In the genomic region with DNA sequence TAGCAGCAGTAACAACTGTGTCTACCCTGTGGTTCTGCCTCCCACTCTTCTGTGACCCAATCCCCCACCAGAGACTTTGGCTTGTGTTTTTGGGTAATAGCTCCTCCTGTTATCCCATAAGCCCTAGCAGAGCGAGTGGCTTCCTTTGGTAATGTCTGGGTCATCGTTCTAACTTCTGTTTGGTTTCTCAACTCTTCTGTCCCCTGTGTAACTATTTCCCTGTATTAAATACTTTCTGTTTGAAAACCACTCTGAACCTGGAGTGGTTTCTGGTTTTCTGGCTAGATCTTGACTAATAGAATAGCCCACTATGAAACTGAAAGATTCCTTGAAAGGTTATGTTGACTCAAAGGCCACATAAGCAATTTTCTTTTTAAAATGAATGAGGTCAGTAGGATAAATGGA, we compare ENCODE assay signal across 21 cellular contexts.
A peak's percentile ranks its signal among the peaks of the same experiment; 100 is the strongest.
DNase-seq lines count a peak whose midpoint lies in the region; ATAC-seq and TF ChIP-seq lines count a peak whose summit lies in the region.
"Had no signal": no experiment of that assay in that cellular context is flagged by ENCODE, and none has a peak within 500 bp of the region (broad histone marks: within the 10 kb centered on the region; RNA-seq: fewer than 3 reads in every experiment).

No MANE protein-coding gene starts in this region.

- H3K9ac ChIP-seq in KMS-11 = no peak overlapping the region

- H3K4me1 ChIP-seq in KMS-11 (ENCODE audit: low read depth, poor library complexity, severe bottlenecking) = peaks cover 16% of the 10 kb centered on the region
- no peaks in the 10 kb centered on the region for H3K4me1 ChIP-seq in gastroesophageal sphincter
- H3K4me1 ChIP-seq in vagina = no peaks in the 10 kb centered on the region

- H3K36me3 Mint-ChIP-seq in activated CD8-positive, alpha-beta T cell treated with anti-CD3 and anti-CD28 coated beads for 36 hours (ENCODE audit: low read depth) = no peaks in the 10 kb centered on the region
- H3K36me3 Mint-ChIP-seq in activated CD8-positive, alpha-beta T cell treated with anti-CD3 and anti-CD28 coated beads, Interleukin-2, amount 10 ng/mL, durations not matched to agents 7 days and 5 days (ENCODE audit: low read depth) = no peaks in the 10 kb centered on the region
- H3K36me3 Mint-ChIP-seq in stimulated activated naive CD8-positive, alpha-beta T cell treated with anti-CD3 and anti-CD28 coated beads, Interleukin-15, Interleukin-2, amounts not matched to agents 100 ng/mL and 50 ng/mL, for 24 hours (ENCODE audit: low read depth) = no peaks in the 10 kb centered on the region

- H3K4me3 ChIP-seq in KMS-11 (IDR thresholded peaks at IDR 0.05; ENCODE audit: insufficient read depth, low read depth, low read length) (no peak overlapping the region), gastroesophageal sphincter (no peak overlapping the region), vagina (no peak overlapping the region)
- H3K4me3 ChIP-seq: heart left ventricle, MG63, tibial nerve had no signal

- peak overlapping the region; percentile 72 for H3K4me2 ChIP-seq in KMS-11

- 82 to 89% methylated on average over 2 of the region's 2 CpGs for WGBS in gastroesophageal sphincter (ENCODE audit: low coverage in 1 of 2), 2 donors

- H3K27me3 ChIP-seq in KMS-11 (ENCODE audit: insufficient read depth, low read depth) (no peaks in the 10 kb centered on the region), gastroesophageal sphincter (no peaks in the 10 kb centered on the region), vagina (no peaks in the 10 kb centered on the region)
- H3K27me3 ChIP-seq: BE2C, heart left ventricle, MG63, neutrophil, tibial nerve had no signal

- H3K27ac Mint-ChIP-seq in activated CD8-positive, alpha-beta T cell treated with anti-CD3 and anti-CD28 coated beads for 36 hours = no peak overlapping the region
- H3K27ac Mint-ChIP-seq in activated CD8-positive, alpha-beta T cell treated with anti-CD3 and anti-CD28 coated beads, Interleukin-2, amount 10 ng/mL, durations not matched to agents 7 days and 5 days = no peak overlapping the region
- H3K27ac Mint-ChIP-seq in stimulated activated naive CD8-positive, alpha-beta T cell treated with anti-CD3 and anti-CD28 coated beads, Interleukin-15, Interleukin-2, amounts not matched to agents 100 ng/mL and 50 ng/mL, for 24 hours = peak overlapping the region; percentile 79

- intact Hi-C loops in activated CD8-positive, alpha-beta T cell treated with anti-CD3 and anti-CD28 coated beads for 36 hours (cut with micrococcal nuclease) = no loop called here
- intact Hi-C loops in vagina (cut with DNase I) = no loop called here

- no peaks in the 10 kb centered on the region for H3K79me2 ChIP-seq in KMS-11 (ENCODE audit: insufficient read depth, low read depth)

- no peak for TF ChIP-seq EP300 in gastroesophageal sphincter (IDR thresholded peaks at IDR 0.05)

- POLR2A ChIA-PET in activated CD8-positive, alpha-beta T cell treated with anti-CD3 and anti-CD28 coated beads for 36 hours (lab: Charles Lee) = no interaction called here
- POLR2A ChIA-PET in activated CD8-positive, alpha-beta T cell treated with anti-CD3 and anti-CD28 coated beads, Interleukin-2, amount 10 ng/mL, durations not matched to agents 7 days and 5 days (lab: Charles Lee) = no interaction called here

- no peaks in the 10 kb centered on the region for H3K36me3 ChIP-seq in KMS-11 (ENCODE audit: insufficient read depth)
- H3K36me3 ChIP-seq in gastroesophageal sphincter = no peaks in the 10 kb centered on the region
- H3K36me3 ChIP-seq in vagina = no peaks in the 10 kb centered on the region
- H3K36me3 ChIP-seq: BE2C, heart left ventricle, MG63, neutrophil, tibial nerve had no signal

- no peaks in the 10 kb centered on the region for H3K9me3 Mint-ChIP-seq in activated CD8-positive, alpha-beta T cell treated with anti-CD3 and anti-CD28 coated beads for 36 hours
- H3K9me3 Mint-ChIP-seq in activated CD8-positive, alpha-beta T cell treated with anti-CD3 and anti-CD28 coated beads, Interleukin-2, amount 10 ng/mL, durations not matched to agents 7 days and 5 days (ENCODE audit: insufficient read depth) = no peaks in the 10 kb centered on the region
- no peaks in the 10 kb centered on the region for H3K9me3 Mint-ChIP-seq in stimulated activated naive CD8-positive, alpha-beta T cell treated with anti-CD3 and anti-CD28 coated beads, Interleukin-15, Interleukin-2, amounts not matched to agents 100 ng/mL and 50 ng/mL, for 24 hours

- H3K27me3 Mint-ChIP-seq in activated CD8-positive, alpha-beta T cell treated with anti-CD3 and anti-CD28 coated beads for 36 hours = no peaks in the 10 kb centered on the region
- no peaks in the 10 kb centered on the region for H3K27me3 Mint-ChIP-seq in activated CD8-positive, alpha-beta T cell treated with anti-CD3 and anti-CD28 coated beads, Interleukin-2, amount 10 ng/mL, durations not matched to agents 7 days and 5 days (ENCODE audit: low read depth)
- peaks cover 6% of the 10 kb centered on the region for H3K27me3 Mint-ChIP-seq in stimulated activated naive CD8-positive, alpha-beta T cell treated with anti-CD3 and anti-CD28 coated beads, Interleukin-15, Interleukin-2, amounts not matched to agents 100 ng/mL and 50 ng/mL, for 24 hours

- no peak overlapping the region for H3K4me3 Mint-ChIP-seq in activated CD8-positive, alpha-beta T cell treated with anti-CD3 and anti-CD28 coated beads for 36 hours
- H3K4me3 Mint-ChIP-seq in activated CD8-positive, alpha-beta T cell treated with anti-CD3 and anti-CD28 coated beads, Interleukin-2, amount 10 ng/mL, durations not matched to agents 7 days and 5 days = no peak overlapping the region
- H3K4me3 Mint-ChIP-seq in stimulated activated naive CD8-positive, alpha-beta T cell treated with anti-CD3 and anti-CD28 coated beads, Interleukin-15, Interleukin-2, amounts not matched to agents 100 ng/mL and 50 ng/mL, for 24 hours = no peak overlapping the region

- H3K9me3 ChIP-seq in gastroesophageal sphincter = no peaks in the 10 kb centered on the region
- no peaks in the 10 kb centered on the region for H3K9me3 ChIP-seq in vagina
- H3K9me3 ChIP-seq: BE2C, heart left ventricle, MG63, neutrophil, tibial nerve had no signal

- no peaks in the 10 kb centered on the region for H4K20me1 ChIP-seq in KMS-11 (ENCODE audit: insufficient read depth)

- no peak for TF ChIP-seq CTCF in activated CD8-positive, alpha-beta T cell treated with anti-CD3 and anti-CD28 coated beads for 36 hours (IDR thresholded peaks at IDR 0.05)
- no peak for TF ChIP-seq CTCF in KMS-11 (conservative IDR thresholded peaks at IDR 0.05; ENCODE audit: low read depth, low read length)
- no peak for TF ChIP-seq CTCF in gastroesophageal sphincter (IDR thresholded peaks at IDR 0.05)
- TF ChIP-seq CTCF in vagina (IDR thresholded peaks at IDR 0.05) = no peak

- peaks cover 5% of the 10 kb centered on the region for H3K4me1 Mint-ChIP-seq in activated CD8-positive, alpha-beta T cell treated with anti-CD3 and anti-CD28 coated beads for 36 hours (ENCODE audit: low read depth)
- peaks cover 5% of the 10 kb centered on the region for H3K4me1 Mint-ChIP-seq in activated CD8-positive, alpha-beta T cell treated with anti-CD3 and anti-CD28 coated beads, Interleukin-2, amount 10 ng/mL, durations not matched to agents 7 days and 5 days (ENCODE audit: low read depth)
- H3K4me1 Mint-ChIP-seq in stimulated activated naive CD8-positive, alpha-beta T cell treated with anti-CD3 and anti-CD28 coated beads, Interleukin-15, Interleukin-2, amounts not matched to agents 100 ng/mL and 50 ng/mL, for 24 hours (ENCODE audit: low read depth) = peaks cover 11% of the 10 kb centered on the region

- ATAC-seq in activated CD8-positive, alpha-beta T cell treated with anti-CD3 and anti-CD28 coated beads for 36 hours = peak; percentile 55
- ATAC-seq in activated CD8-positive, alpha-beta T cell treated with anti-CD3 and anti-CD28 coated beads, Interleukin-2, amount 10 ng/mL, durations not matched to agents 7 days and 5 days = no peak
- ATAC-seq in gastroesophageal sphincter = peak; percentile 17
- ATAC-seq: left lobe of liver had no signal

- no peak for DNase-seq in activated CD8-positive, alpha-beta T cell treated with anti-CD3 and anti-CD28 coated beads for 36 hours
- DNase-seq in activated CD8-positive, alpha-beta T cell treated with anti-CD3 and anti-CD28 coated beads, Interleukin-2, amount 10 ng/mL, durations not matched to agents 7 days and 5 days = no peak
- DNase-seq in foreskin melanocyte = no peak
- no peak for DNase-seq in vagina (ENCODE audit: extremely low spot score in 2 of 2)
- no peak for DNase-seq in DMS153 treated with DMSO at 0.1 percent for 48 hours (lab: John Stamatoyannopoulos, UW; ENCODE audit: unreplicated experiment)
- DNase-seq: BE2C, Calu3, cortex of kidney, HCEC 1CT, MG63, NCI-H1436 treated with DMSO at 0.1 percent for 48 hours, NCI-H2171 treated with DMSO at 0.1 percent for 48 hours, NCI-H526, retina had no signal

- CTCF ChIA-PET in activated CD8-positive, alpha-beta T cell treated with anti-CD3 and anti-CD28 coated beads for 36 hours (lab: Charles Lee) = no interaction called here
- CTCF ChIA-PET in activated CD8-positive, alpha-beta T cell treated with anti-CD3 and anti-CD28 coated beads, Interleukin-2, amount 10 ng/mL, durations not matched to agents 7 days and 5 days (lab: Charles Lee) = no interaction called here

- no peak for TF ChIP-seq POLR2A in gastroesophageal sphincter (IDR thresholded peaks at IDR 0.05)
- TF ChIP-seq POLR2A in vagina (IDR thresholded peaks at IDR 0.05) = no peak

- H3K27ac ChIP-seq in KMS-11 = peak overlapping the region; percentile 37; the same call in 1 of the 2 replicates
- no peak overlapping the region for H3K27ac ChIP-seq in gastroesophageal sphincter
- H3K27ac ChIP-seq in vagina = no peak overlapping the region
- H3K27ac ChIP-seq: neutrophil, tibial nerve had no signal

- no peak overlapping the region for H2AFZ ChIP-seq in KMS-11 (ENCODE audit: low read depth)
